Comparison of ENCODE assay signal across 1 cellular context in the genomic region with DNA sequence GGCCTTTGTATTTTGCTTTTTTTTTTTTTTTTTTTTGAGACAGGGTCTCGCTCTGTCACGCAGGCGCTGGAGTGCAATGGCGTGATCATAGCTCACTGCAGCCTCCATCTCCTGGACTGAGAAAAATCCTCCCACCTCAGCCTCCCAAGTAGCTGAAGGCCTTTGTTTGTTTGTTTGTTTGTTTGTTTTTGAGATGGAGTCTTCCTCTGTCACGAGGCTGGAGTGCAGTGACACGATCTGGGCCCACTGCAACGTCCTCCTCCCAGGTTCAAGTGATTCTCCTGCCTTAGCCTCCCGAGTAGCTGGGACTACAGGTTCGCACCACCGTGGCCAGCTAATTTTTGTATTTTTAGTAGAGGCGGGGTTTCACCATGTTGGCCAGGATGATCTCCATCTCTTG.
TF ChIP-seq lines count a peak whose summit lies in the region.

No MANE protein-coding gene starts in this region.

TF ChIP-seq in H1, 55 proteins besides CTCF, POLR2A, EP300 and RAD21:
- peak; percentile 57; the same call in 1 of the 2 replicates for TF ChIP-seq POLR2AphosphoS5 (IDR thresholded peaks at IDR 0.05; ENCODE audit: low read depth, low read length)
